ENCODE assay signal across 25 cellular contexts in the genomic region with DNA sequence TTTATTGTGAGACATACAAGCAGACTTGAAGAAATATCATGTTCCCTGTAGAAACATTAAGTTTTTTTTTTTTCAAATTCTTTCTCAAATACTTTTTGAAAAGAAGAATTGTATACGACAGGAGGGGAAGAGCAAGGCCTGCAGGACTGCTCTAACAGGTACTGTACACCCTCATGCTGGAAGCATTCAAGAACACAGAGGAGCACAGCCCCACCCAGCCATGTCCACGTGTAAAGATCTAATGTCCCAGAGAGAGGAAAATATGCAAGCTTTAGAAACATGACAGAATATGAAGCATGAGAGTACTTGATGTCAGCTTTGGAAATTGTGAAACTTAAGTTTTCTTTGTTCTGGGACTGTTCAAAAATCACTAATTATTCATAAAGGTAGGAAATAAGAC.
"Had no signal": no experiment of that assay in that cellular context is flagged by ENCODE, and none has a peak within 500 bp of the region (broad histone marks: within the 10 kb centered on the region; RNA-seq: fewer than 3 reads in every experiment).

No MANE protein-coding gene starts in this region.

- H3K9me3 ChIP-seq: colonic mucosa, prostate gland, thoracic aorta, upper lobe of right lung had no signal

- H3K4me1 Mint-ChIP-seq: activated CD4-positive, alpha-beta T cell treated with anti-CD3 and anti-CD28 coated beads, Interleukin-2, amount 10 ng/mL, durations not matched to agents 24 days and 14 days; activated CD8-positive, alpha-beta memory T cell treated with anti-CD3 and anti-CD28 coated beads, Interleukin-2, amount 10 ng/mL, durations not matched to agents 7 days and 5 days had no signal

- H3K4me3 ChIP-seq: colonic mucosa, left lung, ovary, prostate gland, spleen, thoracic aorta, upper lobe of right lung had no signal

- H3K36me3 ChIP-seq: brain microvascular endothelial cell, colonic mucosa, left lung, ovary, prostate gland, spleen, thoracic aorta, upper lobe of right lung had no signal

- H3K27me3 ChIP-seq: brain microvascular endothelial cell, colonic mucosa, left lung, ovary, upper lobe of right lung had no signal

- H3K4me3 Mint-ChIP-seq: activated CD4-positive, alpha-beta T cell treated with anti-CD3 and anti-CD28 coated beads, Interleukin-2, amount 10 ng/mL, durations not matched to agents 24 days and 14 days; activated CD8-positive, alpha-beta memory T cell treated with anti-CD3 and anti-CD28 coated beads, Interleukin-2, amount 10 ng/mL, durations not matched to agents 7 days and 5 days; activated CD8-positive, alpha-beta T cell treated with anti-CD3 and anti-CD28 coated beads for 36 hours; natural killer cell treated with Interleukin-12 subunit alpha and Interleukin-12 subunit beta and Interleukin-15 and Interleukin-18, amount 100 ng/mL, for 72 hours; T-cell; T-helper 2 cell treated with Interferon-gamma antibody and Interleukin-4, amounts not matched to agents 5 μg/mL and 100 μg/mL, for 36 hours had no signal

- ATAC-seq: activated CD4-positive, CD25-positive, alpha-beta regulatory T cell treated with anti-CD3 and anti-CD28 coated beads, Interleukin-2, amount 50 U/mL, for 24 hours; activated CD8-positive, alpha-beta memory T cell treated with anti-CD3 and anti-CD28 coated beads, Interleukin-2, amount 10 ng/mL, durations not matched to agents 7 days and 5 days; activated CD8-positive, alpha-beta T cell treated with anti-CD3 and anti-CD28 coated beads for 36 hours; activated naive CD4-positive, alpha-beta T cell treated with anti-CD3 and anti-CD28 coated beads, Interleukin-2, amount 50 U/mL, for 72 hours; left lung; natural killer cell treated with Interleukin-12 subunit alpha and Interleukin-12 subunit beta and Interleukin-15 and Interleukin-18, amount 100 ng/mL, for 72 hours; T-cell; upper lobe of right lung had no signal

- H3K27ac Mint-ChIP-seq: activated CD4-positive, alpha-beta T cell treated with anti-CD3 and anti-CD28 coated beads, Interleukin-2, amount 10 ng/mL, durations not matched to agents 24 days and 14 days; activated CD8-positive, alpha-beta memory T cell treated with anti-CD3 and anti-CD28 coated beads, Interleukin-2, amount 10 ng/mL, durations not matched to agents 7 days and 5 days; activated CD8-positive, alpha-beta T cell treated with anti-CD3 and anti-CD28 coated beads for 36 hours; activated naive CD4-positive, alpha-beta T cell treated with anti-CD3 and anti-CD28 coated beads, Interleukin-2, amount 50 U/mL, for 72 hours; natural killer cell treated with Interleukin-12 subunit alpha and Interleukin-12 subunit beta and Interleukin-15 and Interleukin-18, amount 100 ng/mL, for 72 hours; T-cell; T-helper 2 cell treated with Interferon-gamma antibody and Interleukin-4, amounts not matched to agents 5 μg/mL and 100 μg/mL, for 36 hours had no signal

- H3K27me3 Mint-ChIP-seq: activated CD4-positive, alpha-beta T cell treated with anti-CD3 and anti-CD28 coated beads, Interleukin-2, amount 10 ng/mL, durations not matched to agents 24 days and 14 days had no signal

- H3K36me3 Mint-ChIP-seq: activated CD8-positive, alpha-beta memory T cell treated with anti-CD3 and anti-CD28 coated beads, Interleukin-2, amount 10 ng/mL, durations not matched to agents 7 days and 5 days; natural killer cell treated with Interleukin-12 subunit alpha and Interleukin-12 subunit beta and Interleukin-15 and Interleukin-18, amount 100 ng/mL, for 72 hours; T-cell had no signal

- H3K27ac ChIP-seq: colonic mucosa, ovary, prostate gland, spleen, thoracic aorta, upper lobe of right lung, VCaP had no signal

- H3K4me1 ChIP-seq: colonic mucosa, prostate gland, spleen, upper lobe of right lung had no signal

- DNase-seq: activated CD4-positive, alpha-beta T cell treated with anti-CD3 and anti-CD28 coated beads, Interleukin-2, amount 10 ng/mL, durations not matched to agents 24 days and 14 days; activated CD8-positive, alpha-beta memory T cell treated with anti-CD3 and anti-CD28 coated beads, Interleukin-2, amount 10 ng/mL, durations not matched to agents 7 days and 5 days; activated CD8-positive, alpha-beta T cell treated with anti-CD3 and anti-CD28 coated beads for 36 hours; activated gamma-delta T cell treated with Interleukin-2 at 50 U/mL for 16 hours; activated T-cell treated with anti-CD3 and anti-CD28 coated beads for 4 hours; aorta; brain microvascular endothelial cell; colonic mucosa; erythroblast; foreskin melanocyte; kidney glomerular epithelial cell; left lung; ovary; spleen; stimulated activated CD4-positive, alpha-beta T cell treated with anti-CD3 and anti-CD28 coated beads, Interleukin-4, amount 100 ng/mL, for 1 hour; stimulated activated naive CD4-positive, alpha-beta T cell treated with Interleukin-2 at 50 U/mL for 16 hours; T-cell; upper lobe of right lung had no signal

- H3K9me3 Mint-ChIP-seq: activated CD4-positive, alpha-beta T cell treated with anti-CD3 and anti-CD28 coated beads, Interleukin-2, amount 10 ng/mL, durations not matched to agents 24 days and 14 days; natural killer cell treated with Interleukin-12 subunit alpha and Interleukin-12 subunit beta and Interleukin-15 and Interleukin-18, amount 100 ng/mL, for 72 hours; T-helper 2 cell treated with Interferon-gamma antibody and Interleukin-4, amounts not matched to agents 5 μg/mL and 100 μg/mL, for 36 hours had no signal
